9 cellular contexts compared by ENCODE assay signal in the genomic region with DNA sequence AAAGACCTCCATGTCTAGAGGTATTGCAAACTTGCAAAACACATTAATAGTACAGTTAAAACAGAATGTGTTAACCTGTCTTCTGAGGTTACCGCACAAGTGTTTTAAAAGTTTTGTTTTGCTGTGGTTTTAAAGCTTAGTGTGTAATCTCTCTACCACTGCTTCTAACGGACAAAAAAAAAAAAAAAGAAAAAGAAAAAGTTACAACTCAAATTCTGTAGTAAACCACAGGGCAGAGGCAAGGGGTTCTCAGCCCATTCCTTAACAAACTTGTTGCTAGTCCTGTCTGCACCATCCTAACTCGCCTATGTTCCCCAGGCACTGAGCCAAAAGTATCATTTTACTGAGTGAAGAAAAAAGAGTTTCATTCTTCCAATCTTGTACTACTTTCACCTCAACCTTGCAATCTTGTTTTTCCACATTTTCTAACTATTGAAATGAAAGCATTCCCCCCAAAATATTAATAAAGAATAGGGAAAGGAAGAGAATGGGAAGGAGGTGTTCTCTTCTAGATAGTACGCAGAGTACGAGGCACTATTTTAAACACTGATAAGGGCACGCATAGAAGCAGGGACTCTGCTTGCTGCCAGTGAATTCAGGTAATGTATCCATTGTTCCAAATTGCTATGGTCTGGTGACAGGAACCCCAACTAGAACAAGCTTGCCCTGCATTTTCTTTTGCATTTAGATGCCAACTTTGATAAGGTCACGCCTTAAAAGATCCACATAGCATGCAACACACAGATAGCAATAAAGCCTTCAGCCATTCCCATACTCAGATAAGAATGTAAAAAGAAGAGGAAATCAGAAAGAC. TPM values are rescaled to one million over a fixed set of nuclear protein-coding genes. Genes with fewer than 3 reads are reported as not detected.
DNase-seq lines count a peak whose midpoint lies in the region; ATAC-seq and TF ChIP-seq lines count a peak whose summit lies in the region.
"Had no signal": no experiment of that assay in that cellular context is flagged by ENCODE, and none has a peak within 500 bp of the region (broad histone marks: within the 10 kb centered on the region; RNA-seq: fewer than 3 reads in every experiment).

No MANE protein-coding gene starts in this region.

- peak overlapping the region; percentile 32 for H3K27ac ChIP-seq in epithelial cell of prostate
- no peak overlapping the region for H3K27ac ChIP-seq in trophoblast cell (ENCODE audit: low read depth, low read length)
- no peak overlapping the region for H3K27ac ChIP-seq in gastroesophageal sphincter

- peaks cover 2 to 6% of the 10 kb centered on the region in 2 experiments for H3K4me1 ChIP-seq in trophoblast cell (ENCODE audit: control insufficient read depth in 1 of 2, insufficient read depth in 2 of 2, low read length in 2 of 2)
- peaks cover 0 to 11% (median 0%) of the 10 kb centered on the region in 3 donors for H3K4me1 ChIP-seq in gastroesophageal sphincter

- TF ChIP-seq EP300 in gastroesophageal sphincter (IDR thresholded peaks at IDR 0.05): no peak

- no peaks in the 10 kb centered on the region for H3K79me1 ChIP-seq in trophoblast cell (ENCODE audit: low read length)

- H2AK5ac ChIP-seq in trophoblast cell (ENCODE audit: low read length): no peak overlapping the region

- H3K9ac ChIP-seq in trophoblast cell (ENCODE audit: low read length): no peak overlapping the region

- no peak overlapping the region for H3K18ac ChIP-seq in trophoblast cell (ENCODE audit: low read length)

- no peak overlapping the region for H3K4me3 ChIP-seq in trophoblast cell (ENCODE audit: low read depth, low read length)
- H3K4me3 ChIP-seq in gastroesophageal sphincter: no peak overlapping the region

- no peak overlapping the region for H2BK5ac ChIP-seq in trophoblast cell (ENCODE audit: low read depth, low read length, poor library complexity)

- H2BK12ac ChIP-seq in trophoblast cell (ENCODE audit: low read length): no peak overlapping the region

- no peak overlapping the region for H3K14ac ChIP-seq in trophoblast cell (ENCODE audit: low read length)

- no peak overlapping the region for H3K4ac ChIP-seq in trophoblast cell (ENCODE audit: low read depth, low read length)

- no peak for TF ChIP-seq POLR2A in gastroesophageal sphincter (IDR thresholded peaks at IDR 0.05)

- peak overlapping the region; percentile 16 for H3K4me2 ChIP-seq in trophoblast cell (ENCODE audit: low read length)

- H2BK120ac ChIP-seq in trophoblast cell (ENCODE audit: insufficient read depth, low read length, poor library complexity): no peak overlapping the region

- no CpG with 5 or more reads among the region's 7 CpGs for WGBS in trophoblast cell (ENCODE audit: extremely low coverage, insufficient coverage, insufficient read length)
- WGBS in gastroesophageal sphincter (ENCODE audit: low coverage in 1 of 2), 2 donors: 38 to 60% methylated on average over 7 of the region's 7 CpGs

- no peak overlapping the region for H3K23ac ChIP-seq in trophoblast cell (ENCODE audit: low read length)

- H2AFZ ChIP-seq in trophoblast cell (ENCODE audit: insufficient read depth, low read length, poor library complexity): no peak overlapping the region

- peak; percentile 65 for DNase-seq in OCI-M1 (lab: John Stamatoyannopoulos, UW)
- DNase-seq in epithelial cell of prostate (ENCODE audit: low read depth, low spot score): no peak
- peak in 1 of 2 donors; percentile 56 for DNase-seq in trophoblast cell
- DNase-seq in CD1c-positive myeloid dendritic cell (ENCODE audit: extremely low spot score): no peak
- DNase-seq in NCI-H1694 (lab: John Stamatoyannopoulos, UW): no peak
- DNase-seq: NCI-H1092 had no signal

- no peak for TF ChIP-seq CTCF in gastroesophageal sphincter (IDR thresholded peaks at IDR 0.05)

- peak; percentile 59 for ATAC-seq in GM21528 (IDR thresholded peaks at IDR 0.05; ENCODE audit: low FRiP score, unreplicated experiment)
- ATAC-seq in gastroesophageal sphincter: no peak
- ATAC-seq in GM21423 (IDR thresholded peaks at IDR 0.05; ENCODE audit: unreplicated experiment): no peak

- H3K9me3 ChIP-seq in trophoblast cell (ENCODE audit: insufficient read depth, low read depth, low read length) (no peaks in the 10 kb centered on the region), gastroesophageal sphincter (no peaks in the 10 kb centered on the region)

- no peaks in the 10 kb centered on the region for H3K27me3 ChIP-seq in trophoblast cell (ENCODE audit: insufficient read depth, low read length)
- no peaks in the 10 kb centered on the region for H3K27me3 ChIP-seq in gastroesophageal sphincter

- no peak overlapping the region for H4K12ac ChIP-seq in trophoblast cell (ENCODE audit: low read depth, low read length)

- no peaks in the 10 kb centered on the region for H3K36me3 ChIP-seq in trophoblast cell (ENCODE audit: control insufficient read depth in 1 of 2, insufficient read depth in 2 of 2, low read length in 2 of 2)
- no peaks in the 10 kb centered on the region for H3K36me3 ChIP-seq in gastroesophageal sphincter

- H3K79me2 ChIP-seq in trophoblast cell (ENCODE audit: control insufficient read depth, insufficient read depth, low read length, poor library complexity): no peaks in the 10 kb centered on the region

- no peak overlapping the region for H4K91ac ChIP-seq in trophoblast cell (ENCODE audit: low read depth, low read length)

- H4K8ac ChIP-seq in trophoblast cell (ENCODE audit: low read depth, low read length): no peak overlapping the region

RNA-seq across cellular contexts. Expression of gene IKZF2, which starts 47.1 kb away (rescaled TPM):
- polyA plus RNA-seq in trophoblast cell (2013): 2.0 and 2.6 TPM in 2 replicates
- 10 to 100 TPM in 2 of 4 donors, 1 to 10 TPM in 2; 4.2 to 11.6 (median 9.6) TPM for total RNA-seq in gastroesophageal sphincter
